Comparison of ENCODE assay signal across 2 cellular contexts in the genomic region with DNA sequence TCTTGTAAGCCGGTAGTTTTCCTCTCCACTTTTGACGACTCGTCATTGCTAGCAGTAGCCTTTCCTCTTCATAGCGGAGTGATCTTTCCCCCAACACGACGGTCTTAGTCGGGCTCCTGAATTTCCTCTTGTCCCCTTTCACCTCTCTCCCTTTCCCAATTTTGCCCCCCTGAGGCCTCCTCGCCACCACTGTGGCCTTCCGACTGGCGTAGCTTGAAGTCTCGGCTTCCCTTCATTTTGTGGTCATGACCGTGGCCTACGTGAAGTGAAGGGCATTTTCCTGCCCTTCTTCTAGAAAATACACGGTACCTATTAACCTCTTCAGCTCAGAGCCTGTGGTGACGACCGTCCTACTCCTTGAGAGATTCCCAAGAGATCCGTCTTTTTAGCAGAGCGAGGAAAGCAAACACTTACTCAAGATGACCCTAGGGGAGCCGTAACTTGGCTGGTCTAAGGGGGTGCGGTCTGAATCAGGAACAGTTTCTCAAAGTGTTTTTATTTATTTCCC.
TF ChIP-seq lines count a peak whose summit lies in the region.

No MANE protein-coding gene starts in this region.

TF ChIP-seq in HEK293, 187 proteins besides CTCF, POLR2A, EP300 and RAD21 (continued from another document and continues in another):
- TF ChIP-seq, protein P1, sequence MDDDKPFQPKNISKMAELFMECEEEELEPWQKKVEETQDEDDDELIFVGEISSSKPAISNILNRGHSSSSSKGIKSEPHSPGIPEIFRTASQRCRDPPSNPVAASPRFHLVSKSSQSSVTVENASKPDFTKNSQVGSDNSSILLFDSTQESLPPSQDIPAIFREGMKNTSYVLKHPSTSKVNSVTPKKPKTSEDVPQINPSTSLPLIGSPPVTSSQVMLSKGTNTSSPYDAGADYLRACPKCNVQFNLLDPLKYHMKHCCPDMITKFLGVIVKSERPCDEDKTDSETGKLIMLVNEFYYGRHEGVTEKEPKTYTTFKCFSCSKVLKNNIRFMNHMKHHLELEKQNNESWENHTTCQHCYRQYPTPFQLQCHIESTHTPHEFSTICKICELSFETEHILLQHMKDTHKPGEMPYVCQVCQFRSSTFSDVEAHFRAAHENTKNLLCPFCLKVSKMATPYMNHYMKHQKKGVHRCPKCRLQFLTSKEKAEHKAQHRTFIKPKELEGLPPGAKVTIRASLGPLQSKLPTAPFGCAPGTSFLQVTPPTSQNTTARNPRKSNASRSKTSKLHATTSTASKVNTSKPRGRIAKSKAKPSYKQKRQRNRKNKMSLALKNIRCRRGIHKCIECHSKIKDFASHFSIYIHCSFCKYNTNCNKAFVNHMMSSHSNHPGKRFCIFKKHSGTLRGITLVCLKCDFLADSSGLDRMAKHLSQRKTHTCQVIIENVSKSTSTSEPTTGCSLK (tag by site-specific recombination; IDR thresholded peaks at IDR 0.05), result no peak
- TF ChIP-seq, protein P2, sequence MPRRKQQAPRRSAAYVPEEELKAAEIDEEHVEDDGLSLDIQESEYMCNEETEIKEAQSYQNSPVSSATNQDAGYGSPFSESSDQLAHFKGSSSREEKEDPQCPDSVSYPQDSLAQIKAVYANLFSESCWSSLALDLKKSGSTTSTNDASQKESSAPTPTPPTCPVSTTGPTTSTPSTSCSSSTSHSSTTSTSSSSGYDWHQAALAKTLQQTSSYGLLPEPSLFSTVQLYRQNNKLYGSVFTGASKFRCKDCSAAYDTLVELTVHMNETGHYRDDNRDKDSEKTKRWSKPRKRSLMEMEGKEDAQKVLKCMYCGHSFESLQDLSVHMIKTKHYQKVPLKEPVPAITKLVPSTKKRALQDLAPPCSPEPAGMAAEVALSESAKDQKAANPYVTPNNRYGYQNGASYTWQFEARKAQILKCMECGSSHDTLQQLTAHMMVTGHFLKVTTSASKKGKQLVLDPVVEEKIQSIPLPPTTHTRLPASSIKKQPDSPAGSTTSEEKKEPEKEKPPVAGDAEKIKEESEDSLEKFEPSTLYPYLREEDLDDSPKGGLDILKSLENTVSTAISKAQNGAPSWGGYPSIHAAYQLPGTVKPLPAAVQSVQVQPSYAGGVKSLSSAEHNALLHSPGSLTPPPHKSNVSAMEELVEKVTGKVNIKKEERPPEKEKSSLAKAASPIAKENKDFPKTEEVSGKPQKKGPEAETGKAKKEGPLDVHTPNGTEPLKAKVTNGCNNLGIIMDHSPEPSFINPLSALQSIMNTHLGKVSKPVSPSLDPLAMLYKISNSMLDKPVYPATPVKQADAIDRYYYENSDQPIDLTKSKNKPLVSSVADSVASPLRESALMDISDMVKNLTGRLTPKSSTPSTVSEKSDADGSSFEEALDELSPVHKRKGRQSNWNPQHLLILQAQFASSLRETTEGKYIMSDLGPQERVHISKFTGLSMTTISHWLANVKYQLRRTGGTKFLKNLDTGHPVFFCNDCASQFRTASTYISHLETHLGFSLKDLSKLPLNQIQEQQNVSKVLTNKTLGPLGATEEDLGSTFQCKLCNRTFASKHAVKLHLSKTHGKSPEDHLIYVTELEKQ (tag by site-specific recombination; IDR thresholded peaks at IDR 0.05; ENCODE audit: borderline replicate concordance), result no peak
- no peak for TF ChIP-seq ZNF660 (tag by site-specific recombination; IDR thresholded peaks at IDR 0.05)
- no peak for TF ChIP-seq ZNF140 (tag by site-specific recombination; IDR thresholded peaks at IDR 0.05)
- no peak for TF ChIP-seq ZNF292 (tag by site-specific recombination; IDR thresholded peaks at IDR 0.05; ENCODE audit: borderline replicate concordance, low read depth)
- no peak for TF ChIP-seq ZNF404 (tag by site-specific recombination; IDR thresholded peaks at IDR 0.05)
- TF ChIP-seq, protein P3, sequence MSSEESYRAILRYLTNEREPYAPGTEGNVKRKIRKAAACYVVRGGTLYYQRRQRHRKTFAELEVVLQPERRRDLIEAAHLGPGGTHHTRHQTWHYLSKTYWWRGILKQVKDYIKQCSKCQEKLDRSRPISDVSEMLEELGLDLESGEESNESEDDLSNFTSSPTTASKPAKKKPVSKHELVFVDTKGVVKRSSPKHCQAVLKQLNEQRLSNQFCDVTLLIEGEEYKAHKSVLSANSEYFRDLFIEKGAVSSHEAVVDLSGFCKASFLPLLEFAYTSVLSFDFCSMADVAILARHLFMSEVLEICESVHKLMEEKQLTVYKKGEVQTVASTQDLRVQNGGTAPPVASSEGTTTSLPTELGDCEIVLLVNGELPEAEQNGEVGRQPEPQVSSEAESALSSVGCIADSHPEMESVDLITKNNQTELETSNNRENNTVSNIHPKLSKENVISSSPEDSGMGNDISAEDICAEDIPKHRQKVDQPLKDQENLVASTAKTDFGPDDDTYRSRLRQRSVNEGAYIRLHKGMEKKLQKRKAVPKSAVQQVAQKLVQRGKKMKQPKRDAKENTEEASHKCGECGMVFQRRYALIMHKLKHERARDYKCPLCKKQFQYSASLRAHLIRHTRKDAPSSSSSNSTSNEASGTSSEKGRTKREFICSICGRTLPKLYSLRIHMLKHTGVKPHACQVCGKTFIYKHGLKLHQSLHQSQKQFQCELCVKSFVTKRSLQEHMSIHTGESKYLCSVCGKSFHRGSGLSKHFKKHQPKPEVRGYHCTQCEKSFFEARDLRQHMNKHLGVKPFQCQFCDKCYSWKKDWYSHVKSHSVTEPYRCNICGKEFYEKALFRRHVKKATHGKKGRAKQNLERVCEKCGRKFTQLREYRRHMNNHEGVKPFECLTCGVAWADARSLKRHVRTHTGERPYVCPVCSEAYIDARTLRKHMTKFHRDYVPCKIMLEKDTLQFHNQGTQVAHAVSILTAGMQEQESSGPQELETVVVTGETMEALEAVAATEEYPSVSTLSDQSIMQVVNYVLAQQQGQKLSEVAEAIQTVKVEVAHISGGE (tag by site-specific recombination; conservative IDR thresholded peaks at IDR 0.05; ENCODE audit: low read depth), result 0 out of 2 replicates have a peak, but pooled peaks have one; percentile 23
- TF ChIP-seq, protein P4, sequence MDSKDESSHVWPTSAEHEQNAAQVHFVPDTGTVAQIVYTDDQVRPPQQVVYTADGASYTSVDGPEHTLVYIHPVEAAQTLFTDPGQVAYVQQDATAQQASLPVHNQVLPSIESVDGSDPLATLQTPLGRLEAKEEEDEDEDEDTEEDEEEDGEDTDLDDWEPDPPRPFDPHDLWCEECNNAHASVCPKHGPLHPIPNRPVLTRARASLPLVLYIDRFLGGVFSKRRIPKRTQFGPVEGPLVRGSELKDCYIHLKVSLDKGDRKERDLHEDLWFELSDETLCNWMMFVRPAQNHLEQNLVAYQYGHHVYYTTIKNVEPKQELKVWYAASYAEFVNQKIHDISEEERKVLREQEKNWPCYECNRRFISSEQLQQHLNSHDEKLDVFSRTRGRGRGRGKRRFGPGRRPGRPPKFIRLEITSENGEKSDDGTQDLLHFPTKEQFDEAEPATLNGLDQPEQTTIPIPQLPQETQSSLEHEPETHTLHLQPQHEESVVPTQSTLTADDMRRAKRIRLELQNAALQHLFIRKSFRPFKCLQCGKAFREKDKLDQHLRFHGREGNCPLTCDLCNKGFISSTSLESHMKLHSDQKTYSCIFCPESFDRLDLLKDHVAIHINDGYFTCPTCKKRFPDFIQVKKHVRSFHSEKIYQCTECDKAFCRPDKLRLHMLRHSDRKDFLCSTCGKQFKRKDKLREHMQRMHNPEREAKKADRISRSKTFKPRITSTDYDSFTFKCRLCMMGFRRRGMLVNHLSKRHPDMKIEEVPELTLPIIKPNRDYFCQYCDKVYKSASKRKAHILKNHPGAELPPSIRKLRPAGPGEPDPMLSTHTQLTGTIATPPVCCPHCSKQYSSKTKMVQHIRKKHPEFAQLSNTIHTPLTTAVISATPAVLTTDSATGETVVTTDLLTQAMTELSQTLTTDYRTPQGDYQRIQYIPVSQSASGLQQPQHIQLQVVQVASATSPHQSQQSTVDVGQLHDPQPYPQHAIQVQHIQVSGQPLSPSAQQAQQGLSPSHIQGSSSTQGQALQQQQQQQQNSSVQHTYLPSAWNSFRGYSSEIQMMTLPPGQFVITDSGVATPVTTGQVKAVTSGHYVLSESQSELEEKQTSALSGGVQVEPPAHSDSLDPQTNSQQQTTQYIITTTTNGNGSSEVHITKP (tag by site-specific recombination; IDR thresholded peaks at IDR 0.05), result no peak

TF ChIP-seq in SK-N-SH treated with all-trans-retinoic acid at 6 μM for 48 hours, 23 proteins besides CTCF, POLR2A, EP300 and RAD21 (continued from another document):
- no peak for TF ChIP-seq ESRRG (CRISPR knock-in tag; IDR thresholded peaks at IDR 0.05)
- TF ChIP-seq, protein P5, sequence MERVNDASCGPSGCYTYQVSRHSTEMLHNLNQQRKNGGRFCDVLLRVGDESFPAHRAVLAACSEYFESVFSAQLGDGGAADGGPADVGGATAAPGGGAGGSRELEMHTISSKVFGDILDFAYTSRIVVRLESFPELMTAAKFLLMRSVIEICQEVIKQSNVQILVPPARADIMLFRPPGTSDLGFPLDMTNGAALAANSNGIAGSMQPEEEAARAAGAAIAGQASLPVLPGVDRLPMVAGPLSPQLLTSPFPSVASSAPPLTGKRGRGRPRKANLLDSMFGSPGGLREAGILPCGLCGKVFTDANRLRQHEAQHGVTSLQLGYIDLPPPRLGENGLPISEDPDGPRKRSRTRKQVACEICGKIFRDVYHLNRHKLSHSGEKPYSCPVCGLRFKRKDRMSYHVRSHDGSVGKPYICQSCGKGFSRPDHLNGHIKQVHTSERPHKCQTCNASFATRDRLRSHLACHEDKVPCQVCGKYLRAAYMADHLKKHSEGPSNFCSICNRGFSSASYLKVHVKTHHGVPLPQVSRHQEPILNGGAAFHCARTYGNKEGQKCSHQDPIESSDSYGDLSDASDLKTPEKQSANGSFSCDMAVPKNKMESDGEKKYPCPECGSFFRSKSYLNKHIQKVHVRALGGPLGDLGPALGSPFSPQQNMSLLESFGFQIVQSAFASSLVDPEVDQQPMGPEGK (CRISPR knock-in tag; IDR thresholded peaks at IDR 0.05; ENCODE audit: borderline replicate concordance), result no peak
- no peak for TF ChIP-seq ZFP3 (CRISPR knock-in tag; IDR thresholded peaks at IDR 0.05)
- no peak for TF ChIP-seq PPARA (CRISPR knock-in tag; IDR thresholded peaks at IDR 0.05; ENCODE audit: borderline replicate concordance)
TF ChIP-seq in SK-N-SH treated with all-trans-retinoic acid at 6 μM for 48 hours: peak in this region for 0.
